8 cellular contexts compared by ENCODE assay signal in genomic region chr3:134373942-134374790, GRCh38. TPM values are rescaled to one million over a fixed set of nuclear protein-coding genes. Genes with fewer than 3 reads are reported as not detected.
DNase-seq lines count a peak whose midpoint lies in the region; ATAC-seq lines count a peak whose summit lies in the region.

TSS of gene AMOTL2 (minus strand) at chr3:134374447. CDS start at chr3:134371433, 3,014 bp downstream.

- H3K27ac Mint-ChIP-seq in stimulated activated memory B cell treated with anti-CD40 and anti-IgM and Interleukin-4, amounts not matched to agents 10 μg/mL and 1 μg/mL and 100 μg/mL, for 72 hours: no peak within 1 kb of the TSS

- H3K27ac ChIP-seq in ectodermal cell (ENCODE audit: insufficient read depth, low read depth, low read length, poor library complexity, severe bottlenecking): peak within 1 kb of the TSS; percentile 100

- WGBS in ectodermal cell, 2 experiments: 0% methylated on average over 87 of the region's 87 CpGs

- peak within 1 kb of the TSS; percentile 99 for H3K4me3 ChIP-seq in ectodermal cell (ENCODE audit: insufficient read depth, low read depth, low read length)

- no peaks in the 10 kb centered on the region for H3K36me3 Mint-ChIP-seq in stimulated activated memory B cell treated with anti-CD40 and anti-IgM and Interleukin-4, amounts not matched to agents 10 μg/mL and 1 μg/mL and 100 μg/mL, for 72 hours

- H3K27me3 Mint-ChIP-seq in stimulated activated memory B cell treated with anti-CD40 and anti-IgM and Interleukin-4, amounts not matched to agents 10 μg/mL and 1 μg/mL and 100 μg/mL, for 72 hours: peaks cover 81% of the 10 kb centered on the region

- peak within 1 kb of the TSS; percentile 79 for H3K4me3 Mint-ChIP-seq in stimulated activated memory B cell treated with anti-CD40 and anti-IgM and Interleukin-4, amounts not matched to agents 10 μg/mL and 1 μg/mL and 100 μg/mL, for 72 hours

- H3K4me1 Mint-ChIP-seq in stimulated activated memory B cell treated with anti-CD40 and anti-IgM and Interleukin-4, amounts not matched to agents 10 μg/mL and 1 μg/mL and 100 μg/mL, for 72 hours: peaks cover 17% of the 10 kb centered on the region

- H3K27me3 ChIP-seq in ectodermal cell (ENCODE audit: control insufficient read depth, insufficient read depth, low read length, poor library complexity, severe bottlenecking): peaks cover 23% of the 10 kb centered on the region

- H3K9me3 Mint-ChIP-seq in stimulated activated memory B cell treated with anti-CD40 and anti-IgM and Interleukin-4, amounts not matched to agents 10 μg/mL and 1 μg/mL and 100 μg/mL, for 72 hours: no peaks in the 10 kb centered on the region

- H3K4me1 ChIP-seq in ectodermal cell (ENCODE audit: control insufficient read depth, insufficient read depth, low read length): peaks cover 53% of the 10 kb centered on the region

- ATAC-seq in left lobe of liver (peak; percentile 74), GM18909 (IDR thresholded peaks at IDR 0.05; ENCODE audit: poor library complexity, unreplicated experiment) (no peak)
- peak; percentile 46 for ATAC-seq in stimulated activated memory B cell treated with anti-CD40 and anti-IgM and Interleukin-4, amounts not matched to agents 10 μg/mL and 1 μg/mL and 100 μg/mL, for 72 hours

- H3K36me3 ChIP-seq in ectodermal cell (ENCODE audit: control insufficient read depth, insufficient read depth, low read length): peaks cover 21% of the 10 kb centered on the region

- H3K9me3 ChIP-seq in ectodermal cell (ENCODE audit: control insufficient read depth, low read length): no peaks in the 10 kb centered on the region

- peak; percentile 55 for DNase-seq in stimulated activated CD4-positive, alpha-beta T cell treated with anti-CD3 and anti-CD28 coated beads, Interleukin-15, amount 100 ng/mL, for 24 hours
- no peak for DNase-seq in stimulated activated CD4-positive, alpha-beta T cell treated with anti-CD3 and anti-CD28 coated beads, Interleukin-1b, Interleukin-23, amount 100 ng/mL, for 48 hours
- peak; percentile 49 to 52 for DNase-seq in Kasumi-1 (lab: John Stamatoyannopoulos, UW)
- DNase-seq in SW480 (ENCODE audit: low spot score): peak; percentile 95
- peak; percentile 92 for DNase-seq in left lobe of liver (ENCODE audit: low spot score)

RNA-seq across cellular contexts. Expression of gene AMOTL2, which starts in this region (rescaled TPM):
- polyA plus RNA-seq in ectodermal cell (2013, experiment 1 of 4): 107 TPM
- polyA plus RNA-seq in ectodermal cell (2013, experiment 2 of 4): 119 TPM
- polyA plus RNA-seq in ectodermal cell (2013, experiment 3 of 4): 78.3 TPM
- polyA plus RNA-seq in ectodermal cell (2013, experiment 4 of 4): 85.9 TPM
- total RNA-seq in left lobe of liver: 26.8 TPM
